In the genomic region with DNA sequence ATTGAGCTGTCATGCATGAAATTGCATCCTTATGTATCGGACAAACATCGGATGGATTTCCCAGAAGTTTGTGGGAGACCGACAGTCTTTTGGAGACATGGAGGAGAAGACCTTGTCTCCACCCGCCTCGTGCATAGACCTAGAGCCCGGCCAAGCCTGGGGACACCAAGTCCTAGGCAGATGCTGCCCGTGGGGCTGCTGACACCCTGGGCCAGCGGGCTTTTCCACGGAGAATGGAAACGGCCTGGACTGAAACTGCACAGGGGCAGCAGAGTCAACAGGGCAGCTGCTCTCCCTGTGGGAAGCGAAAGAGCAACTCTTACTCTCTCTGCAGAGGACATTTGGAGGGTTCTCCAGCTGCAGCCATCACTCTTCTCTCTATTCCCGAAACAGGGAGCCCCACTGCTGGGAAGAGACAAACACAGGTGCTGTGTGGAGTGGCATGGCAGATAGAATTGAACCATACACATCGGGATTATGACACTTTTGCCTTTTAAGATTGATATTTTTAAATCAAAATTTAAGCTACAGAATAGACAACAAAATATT, we compare ENCODE assay signal across 13 cellular contexts.
DNase-seq lines count a peak whose midpoint lies in the region; TF ChIP-seq lines count a peak whose summit lies in the region.
"Had no signal": no experiment of that assay in that cellular context is flagged by ENCODE, and none has a peak within 500 bp of the region (broad histone marks: within the 10 kb centered on the region; RNA-seq: fewer than 3 reads in every experiment).

No MANE protein-coding gene starts in this region.

- no peaks in the 10 kb centered on the region for H3K4me1 Mint-ChIP-seq in activated T-helper 1 cell treated with anti-CD3 and anti-CD28 coated beads, Interleukin-12 subunit alpha, Interleukin-12 subunit beta, Interleukin-2, Interleukin-4 antibody, amounts not matched to agents 30 ng/mL and 10 ng/mL and 1 ng/mL, durations not matched to agents 14 hours and 24 hours and 36 hours (ENCODE audit: low read depth)
- no peaks in the 10 kb centered on the region for H3K4me1 Mint-ChIP-seq in T-helper 2 cell treated with Interferon-gamma antibody and Interleukin-4, amounts not matched to agents 5 μg/mL and 100 μg/mL, for 36 hours (ENCODE audit: low read depth)
- H3K4me1 Mint-ChIP-seq: neural progenitor cell; stimulated activated naive B cell treated with anti-CD40 and anti-IgM and Interleukin-4, amounts not matched to agents 10 μg/mL and 1 μg/mL and 100 μg/mL, for 72 hours had no signal

- POLR2A ChIA-PET in PC-9 (lab: Charles Lee; ENCODE audit: unreplicated experiment): no interaction called here

- H3K79me2 ChIP-seq in PC-9 (ENCODE audit: low read depth): no peaks in the 10 kb centered on the region

- peak overlapping the region; percentile 75; the same call in 1 of the 2 replicates for H3K4me2 ChIP-seq in PC-9
- H3K4me2 ChIP-seq: neural progenitor cell had no signal

- no peak overlapping the region; the same call in 1 of the 2 replicates for H2AFZ ChIP-seq in PC-9
- H2AFZ ChIP-seq: neural progenitor cell had no signal

- TF ChIP-seq CTCF in HFF-Myc (IDR thresholded peaks at IDR 0.05; ENCODE audit: low read depth, low read length, missing control alignments) (no peak), PC-9 (conservative IDR thresholded peaks at IDR 0.05) (no peak), fibroblast of villous mesenchyme (IDR thresholded peaks at IDR 0.05; ENCODE audit: insufficient read depth, low read depth, low read length) (no peak)

- CTCF ChIA-PET in PC-9 (lab: Charles Lee): no interaction called here

- H3K4me1 ChIP-seq in PC-9 (replicated peaks; ENCODE audit: insufficient read depth): no peaks in the 10 kb centered on the region
- peaks cover 0 to 7% (median 7%) of the 10 kb centered on the region in 5 donors for H3K4me1 ChIP-seq in subcutaneous abdominal adipose tissue (ENCODE audit: control insufficient read depth in 5 of 5, insufficient read depth in 5 of 5, low read length in 5 of 5)
- H3K4me1 ChIP-seq: neural progenitor cell had no signal

- H3K36me3 ChIP-seq in PC-9 (ENCODE audit: low read depth) (no peaks in the 10 kb centered on the region), subcutaneous abdominal adipose tissue (ENCODE audit: control insufficient read depth in 5 of 5, insufficient read depth in 5 of 5, low read length in 5 of 5) (no peaks in the 10 kb centered on the region)
- H3K36me3 ChIP-seq: neural progenitor cell had no signal

- no peak overlapping the region for H3K27ac Mint-ChIP-seq in activated T-helper 1 cell treated with anti-CD3 and anti-CD28 coated beads, Interleukin-12 subunit alpha, Interleukin-12 subunit beta, Interleukin-2, Interleukin-4 antibody, amounts not matched to agents 30 ng/mL and 10 ng/mL and 1 ng/mL, durations not matched to agents 14 hours and 24 hours and 36 hours
- H3K27ac Mint-ChIP-seq in T-helper 2 cell treated with Interferon-gamma antibody and Interleukin-4, amounts not matched to agents 5 μg/mL and 100 μg/mL, for 36 hours: no peak overlapping the region
- H3K27ac Mint-ChIP-seq: activated naive CD4-positive, alpha-beta T cell treated with anti-CD3 and anti-CD28 coated beads, Interleukin-2, amount 50 U/mL, for 24 hours; neural progenitor cell; stimulated activated naive B cell treated with anti-CD40 and anti-IgM and Interleukin-4, amounts not matched to agents 10 μg/mL and 1 μg/mL and 100 μg/mL, for 72 hours had no signal

- H3F3A ChIP-seq in PC-9 (ENCODE audit: insufficient read depth, low read depth): no peaks in the 10 kb centered on the region

- H3K9me2 ChIP-seq in PC-9 (ENCODE audit: insufficient read depth): no peaks in the 10 kb centered on the region

- H3K9me3 Mint-ChIP-seq in activated T-helper 1 cell treated with anti-CD3 and anti-CD28 coated beads, Interleukin-12 subunit alpha, Interleukin-12 subunit beta, Interleukin-2, Interleukin-4 antibody, amounts not matched to agents 30 ng/mL and 10 ng/mL and 1 ng/mL, durations not matched to agents 14 hours and 24 hours and 36 hours: peaks cover 9% of the 10 kb centered on the region
- peaks cover 4% of the 10 kb centered on the region for H3K9me3 Mint-ChIP-seq in T-helper 2 cell treated with Interferon-gamma antibody and Interleukin-4, amounts not matched to agents 5 μg/mL and 100 μg/mL, for 36 hours
- H3K9me3 Mint-ChIP-seq: activated naive CD4-positive, alpha-beta T cell treated with anti-CD3 and anti-CD28 coated beads, Interleukin-2, amount 50 U/mL, for 24 hours; neural progenitor cell; stimulated activated naive B cell treated with anti-CD40 and anti-IgM and Interleukin-4, amounts not matched to agents 10 μg/mL and 1 μg/mL and 100 μg/mL, for 72 hours had no signal

- no peak overlapping the region for H3K4me3 Mint-ChIP-seq in activated T-helper 1 cell treated with anti-CD3 and anti-CD28 coated beads, Interleukin-12 subunit alpha, Interleukin-12 subunit beta, Interleukin-2, Interleukin-4 antibody, amounts not matched to agents 30 ng/mL and 10 ng/mL and 1 ng/mL, durations not matched to agents 14 hours and 24 hours and 36 hours
- no peak overlapping the region for H3K4me3 Mint-ChIP-seq in T-helper 2 cell treated with Interferon-gamma antibody and Interleukin-4, amounts not matched to agents 5 μg/mL and 100 μg/mL, for 36 hours
- H3K4me3 Mint-ChIP-seq: neural progenitor cell; stimulated activated naive B cell treated with anti-CD40 and anti-IgM and Interleukin-4, amounts not matched to agents 10 μg/mL and 1 μg/mL and 100 μg/mL, for 72 hours had no signal

- H3K27ac ChIP-seq in PC-9 (no peak overlapping the region), subcutaneous abdominal adipose tissue (ENCODE audit: low read depth, low read length) (peak overlapping the region; percentile 9)
- H3K27ac ChIP-seq: neural progenitor cell had no signal

- no TSS peak for BruUV-seq in PC-9 (replicated peaks; lab: Mats Ljungman, UMichigan)

- H3K27me3 ChIP-seq in PC-9 (ENCODE audit: insufficient read depth, low read depth) (peaks cover 14% of the 10 kb centered on the region), subcutaneous abdominal adipose tissue (ENCODE audit: control insufficient read depth in 5 of 5, insufficient read depth in 4 of 5, low read length in 5 of 5) (no peaks in the 10 kb centered on the region)
- H3K27me3 ChIP-seq: neural progenitor cell had no signal

- intact Hi-C loops in PC-9 (cut with micrococcal nuclease; ENCODE audit: unreplicated experiment): no loop called here
- intact Hi-C loops in activated T-helper 1 cell treated with anti-CD3 and anti-CD28 coated beads, Interleukin-12 subunit alpha, Interleukin-12 subunit beta, Interleukin-2, Interleukin-4 antibody, amounts not matched to agents 30 ng/mL and 10 ng/mL and 1 ng/mL, durations not matched to agents 14 hours and 24 hours and 36 hours (cut with micrococcal nuclease): no loop called here

- DNase-seq in HFF-Myc (ENCODE audit: extremely low read depth, low read depth): no peak
- DNase-seq in PC-9: no peak
- DNase-seq in fibroblast of villous mesenchyme (ENCODE audit: low read depth): no peak
- DNase-seq in activated T-helper 1 cell treated with anti-CD3 and anti-CD28 coated beads, Interleukin-12 subunit alpha, Interleukin-12 subunit beta, Interleukin-2, Interleukin-4 antibody, amounts not matched to agents 30 ng/mL and 10 ng/mL and 1 ng/mL, durations not matched to agents 14 hours and 24 hours and 36 hours (ENCODE audit: low spot score): no peak
- no peak for DNase-seq in activated CD8-positive, alpha-beta memory T cell treated with anti-CD3 and anti-CD28 coated beads, Interleukin-2, amount 50 U/mL, for 48 hours
- no peak for DNase-seq in T-helper 2 cell treated with Interferon-gamma antibody and Interleukin-4, amounts not matched to agents 5 μg/mL and 100 μg/mL, for 36 hours (ENCODE audit: low spot score)
- DNase-seq: activated CD4-positive, alpha-beta T cell treated with anti-CD3 and anti-CD28 coated beads, Interleukin-2, amount 50 U/mL, for 4 hours; Kasumi-1; NCI-H524 treated with DMSO at 0.1 percent for 48 hours; stimulated activated naive B cell treated with anti-CD40 and anti-IgM and Interleukin-4, amounts not matched to agents 10 μg/mL and 1 μg/mL and 100 μg/mL, for 72 hours had no signal

- peak overlapping the region in 2 of 5 donors; percentile 35 to 59 for H3K9ac ChIP-seq in subcutaneous abdominal adipose tissue (ENCODE audit: low read length in 5 of 5)
- H3K9ac ChIP-seq: neural progenitor cell had no signal

- no peaks in the 10 kb centered on the region for H3K27me3 Mint-ChIP-seq in activated T-helper 1 cell treated with anti-CD3 and anti-CD28 coated beads, Interleukin-12 subunit alpha, Interleukin-12 subunit beta, Interleukin-2, Interleukin-4 antibody, amounts not matched to agents 30 ng/mL and 10 ng/mL and 1 ng/mL, durations not matched to agents 14 hours and 24 hours and 36 hours (ENCODE audit: insufficient read depth)
- no peaks in the 10 kb centered on the region for H3K27me3 Mint-ChIP-seq in T-helper 2 cell treated with Interferon-gamma antibody and Interleukin-4, amounts not matched to agents 5 μg/mL and 100 μg/mL, for 36 hours (ENCODE audit: low read depth)
- H3K27me3 Mint-ChIP-seq: activated naive CD4-positive, alpha-beta T cell treated with anti-CD3 and anti-CD28 coated beads, Interleukin-2, amount 50 U/mL, for 24 hours; stimulated activated naive B cell treated with anti-CD40 and anti-IgM and Interleukin-4, amounts not matched to agents 10 μg/mL and 1 μg/mL and 100 μg/mL, for 72 hours had no signal

- no peaks in the 10 kb centered on the region for H3K36me3 Mint-ChIP-seq in activated T-helper 1 cell treated with anti-CD3 and anti-CD28 coated beads, Interleukin-12 subunit alpha, Interleukin-12 subunit beta, Interleukin-2, Interleukin-4 antibody, amounts not matched to agents 30 ng/mL and 10 ng/mL and 1 ng/mL, durations not matched to agents 14 hours and 24 hours and 36 hours (ENCODE audit: low read depth)
- no peaks in the 10 kb centered on the region for H3K36me3 Mint-ChIP-seq in T-helper 2 cell treated with Interferon-gamma antibody and Interleukin-4, amounts not matched to agents 5 μg/mL and 100 μg/mL, for 36 hours (ENCODE audit: low read depth)
- H3K36me3 Mint-ChIP-seq: activated naive CD4-positive, alpha-beta T cell treated with anti-CD3 and anti-CD28 coated beads, Interleukin-2, amount 50 U/mL, for 24 hours; neural progenitor cell; stimulated activated naive B cell treated with anti-CD40 and anti-IgM and Interleukin-4, amounts not matched to agents 10 μg/mL and 1 μg/mL and 100 μg/mL, for 72 hours had no signal

- H3K9me3 ChIP-seq in PC-9 (ENCODE audit: insufficient read depth, low read depth) (no peaks in the 10 kb centered on the region), subcutaneous abdominal adipose tissue (ENCODE audit: control insufficient read depth in 5 of 5, low read length in 5 of 5) (no peaks in the 10 kb centered on the region)

- H3K4me3 ChIP-seq in HFF-Myc (replicated peaks; ENCODE audit: low read depth, low read length): peak overlapping the region; percentile 27
- H3K4me3 ChIP-seq in PC-9: no peak overlapping the region
- H3K4me3 ChIP-seq in fibroblast of villous mesenchyme (ENCODE audit: low read depth, low read length): peak overlapping the region; percentile 38
- peak overlapping the region; percentile 47 to 68 (median 55) for H3K4me3 ChIP-seq in subcutaneous abdominal adipose tissue (ENCODE audit: low read depth in 1 of 5, low read length in 5 of 5)
- H3K4me3 ChIP-seq: neural progenitor cell had no signal

- H4K20me1 ChIP-seq in PC-9 (ENCODE audit: insufficient read depth): no peaks in the 10 kb centered on the region
